ENCODE assay signal across 11 cellular contexts in genomic region chr20:50911716-50912115, GRCh38. TPM values are rescaled to one million over a fixed set of nuclear protein-coding genes. Genes with fewer than 3 reads are reported as not detected.
DNase-seq lines count a peak whose midpoint lies in the region; ATAC-seq lines count a peak whose summit lies in the region.
"Had no signal": no experiment of that assay in that cellular context is flagged by ENCODE, and none has a peak within 500 bp of the region (broad histone marks: within the 10 kb centered on the region; RNA-seq: fewer than 3 reads in every experiment).

No MANE protein-coding gene starts in this region.

- H3K4me3 Mint-ChIP-seq in activated T-cell treated with anti-CD3 and anti-CD28 coated beads, Interleukin-2, amount 50 U/mL, for 24 hours = no peak overlapping the region
- H3K4me3 Mint-ChIP-seq in activated T-helper 17 cell treated with anti-CD3 and anti-CD28 coated beads, Interleukin-2, amount 50 U/mL, for 72 hours = peak overlapping the region; percentile 61
- H3K4me3 Mint-ChIP-seq in stimulated activated effector memory CD8-positive, alpha-beta T cell treated with anti-CD3 and anti-CD28 coated beads, Interleukin-12 subunit alpha, Interleukin-12 subunit beta, amount 100 ng/mL, for 72 hours = no peak overlapping the region

- peaks cover 77% of the 10 kb centered on the region for H3K36me3 Mint-ChIP-seq in activated T-cell treated with anti-CD3 and anti-CD28 coated beads, Interleukin-2, amount 50 U/mL, for 24 hours (ENCODE audit: low read depth)
- peaks cover 75% of the 10 kb centered on the region for H3K36me3 Mint-ChIP-seq in activated T-helper 17 cell treated with anti-CD3 and anti-CD28 coated beads, Interleukin-2, amount 50 U/mL, for 72 hours (ENCODE audit: low read depth)
- peaks cover 79% of the 10 kb centered on the region for H3K36me3 Mint-ChIP-seq in stimulated activated effector memory CD8-positive, alpha-beta T cell treated with anti-CD3 and anti-CD28 coated beads, Interleukin-12 subunit alpha, Interleukin-12 subunit beta, amount 100 ng/mL, for 72 hours

- no peaks in the 10 kb centered on the region for H3K27me3 Mint-ChIP-seq in activated T-cell treated with anti-CD3 and anti-CD28 coated beads, Interleukin-2, amount 50 U/mL, for 24 hours
- H3K27me3 Mint-ChIP-seq in activated T-helper 17 cell treated with anti-CD3 and anti-CD28 coated beads, Interleukin-2, amount 50 U/mL, for 72 hours = no peaks in the 10 kb centered on the region

- no peak for DNase-seq in activated T-cell treated with anti-CD3 and anti-CD28 coated beads, Interleukin-2, amount 50 U/mL, for 24 hours
- no peak for DNase-seq in activated T-cell treated with anti-CD3 and anti-CD28 coated beads, Interleukin-2, amount 50 U/mL, for 48 hours
- DNase-seq in stimulated activated effector memory CD8-positive, alpha-beta T cell treated with anti-CD3 and anti-CD28 coated beads, Interleukin-12 subunit alpha, Interleukin-12 subunit beta, amount 100 ng/mL, for 72 hours (ENCODE audit: low spot score in 2 of 2) = no peak
- DNase-seq in NCI-H128 (lab: John Stamatoyannopoulos, UW; ENCODE audit: unreplicated experiment) = no peak
- DNase-seq: heart left ventricle; NCI-H2107; stimulated activated naive CD4-positive, alpha-beta T cell had no signal

- peaks cover 79% of the 10 kb centered on the region for H3K4me1 Mint-ChIP-seq in activated T-cell treated with anti-CD3 and anti-CD28 coated beads, Interleukin-2, amount 50 U/mL, for 24 hours (ENCODE audit: low read depth)
- H3K4me1 Mint-ChIP-seq in activated T-helper 17 cell treated with anti-CD3 and anti-CD28 coated beads, Interleukin-2, amount 50 U/mL, for 72 hours = peaks cover 51% of the 10 kb centered on the region
- H3K4me1 Mint-ChIP-seq in stimulated activated effector memory CD8-positive, alpha-beta T cell treated with anti-CD3 and anti-CD28 coated beads, Interleukin-12 subunit alpha, Interleukin-12 subunit beta, amount 100 ng/mL, for 72 hours = peaks cover 64% of the 10 kb centered on the region

- ATAC-seq in HG02943 (IDR thresholded peaks at IDR 0.05; ENCODE audit: low read depth, unreplicated experiment) (peak; percentile 62), GM21576 (IDR thresholded peaks at IDR 0.05; ENCODE audit: unreplicated experiment) (no peak), GM21423 (IDR thresholded peaks at IDR 0.05; ENCODE audit: unreplicated experiment) (no peak)
- peak; percentile 72 for ATAC-seq in activated T-helper 17 cell treated with anti-CD3 and anti-CD28 coated beads, Interleukin-2, amount 50 U/mL, for 72 hours (replicated peaks)
- peak; percentile 55 for ATAC-seq in stimulated activated effector memory CD8-positive, alpha-beta T cell treated with anti-CD3 and anti-CD28 coated beads, Interleukin-12 subunit alpha, Interleukin-12 subunit beta, amount 100 ng/mL, for 72 hours
- ATAC-seq: heart left ventricle had no signal

- peak overlapping the region; percentile 77 for H3K27ac Mint-ChIP-seq in activated T-cell treated with anti-CD3 and anti-CD28 coated beads, Interleukin-2, amount 50 U/mL, for 24 hours
- peak overlapping the region; percentile 77 for H3K27ac Mint-ChIP-seq in activated T-helper 17 cell treated with anti-CD3 and anti-CD28 coated beads, Interleukin-2, amount 50 U/mL, for 72 hours
- peak overlapping the region; percentile 26 for H3K27ac Mint-ChIP-seq in stimulated activated effector memory CD8-positive, alpha-beta T cell treated with anti-CD3 and anti-CD28 coated beads, Interleukin-12 subunit alpha, Interleukin-12 subunit beta, amount 100 ng/mL, for 72 hours

- H3K9me3 Mint-ChIP-seq in activated T-cell treated with anti-CD3 and anti-CD28 coated beads, Interleukin-2, amount 50 U/mL, for 24 hours = no peaks in the 10 kb centered on the region
- no peaks in the 10 kb centered on the region for H3K9me3 Mint-ChIP-seq in activated T-helper 17 cell treated with anti-CD3 and anti-CD28 coated beads, Interleukin-2, amount 50 U/mL, for 72 hours
- no peaks in the 10 kb centered on the region for H3K9me3 Mint-ChIP-seq in stimulated activated effector memory CD8-positive, alpha-beta T cell treated with anti-CD3 and anti-CD28 coated beads, Interleukin-12 subunit alpha, Interleukin-12 subunit beta, amount 100 ng/mL, for 72 hours

RNA-seq across cellular contexts. Expression of gene ADNP, which starts 19.5 kb away (rescaled TPM):
- 10 to 100 TPM; 57.9 to 75.4 TPM for total RNA-seq in activated T-helper 17 cell treated with anti-CD3 and anti-CD28 coated beads, Interleukin-2, amount 50 U/mL, for 72 hours

RNA-seq across cellular contexts. Expression of gene DPM1, which starts 46.6 kb away (rescaled TPM):
- 10 to 100 TPM; 43.0 to 57.4 TPM for total RNA-seq in activated T-helper 17 cell treated with anti-CD3 and anti-CD28 coated beads, Interleukin-2, amount 50 U/mL, for 72 hours

RNA-seq across cellular contexts. Expression of gene MOCS3, which starts 46.9 kb away (rescaled TPM):
- 1 to 10 TPM; 3.0 to 5.4 TPM for total RNA-seq in activated T-helper 17 cell treated with anti-CD3 and anti-CD28 coated beads, Interleukin-2, amount 50 U/mL, for 72 hours

Comparison
In these comparisons a context has a peak if more than half of its experiments do, and no peak if none do; other contexts are left out.
1. H3K27ac Mint-ChIP-seq: peak in every context shown above with its lines; median percentile 77 in activated T-cell treated with anti-CD3 and anti-CD28 coated beads, Interleukin-2, amount 50 U/mL, for 24 hours; 77 in activated T-helper 17 cell treated with anti-CD3 and anti-CD28 coated beads, Interleukin-2, amount 50 U/mL, for 72 hours; 26 in stimulated activated effector memory CD8-positive, alpha-beta T cell treated with anti-CD3 and anti-CD28 coated beads, Interleukin-12 subunit alpha, Interleukin-12 subunit beta, amount 100 ng/mL, for 72 hours.
2. ATAC-seq: peak in HG02943 (single experiment), activated T-helper 17 cell treated with anti-CD3 and anti-CD28 coated beads, Interleukin-2, amount 50 U/mL, for 72 hours (single experiment) and stimulated activated effector memory CD8-positive, alpha-beta T cell treated with anti-CD3 and anti-CD28 coated beads, Interleukin-12 subunit alpha, Interleukin-12 subunit beta, amount 100 ng/mL, for 72 hours (single experiment); none in GM21576 (single experiment) and GM21423 (single experiment).